Comparison of ENCODE assay signal across 19 cellular contexts in genomic region chr4:10299601-10300000, GRCh38.
"Had no signal": no experiment of that assay in that cellular context is flagged by ENCODE, and none has a peak within 500 bp of the region (broad histone marks: within the 10 kb centered on the region; RNA-seq: fewer than 3 reads in every experiment).

No MANE protein-coding gene starts in this region.

- H3K4me1 Mint-ChIP-seq: activated CD4-positive, alpha-beta T cell treated with anti-CD3 and anti-CD28 coated beads for 36 hours; activated naive CD8-positive, alpha-beta T cell treated with anti-CD3 and anti-CD28 coated beads, Interleukin-2, amount 10 ng/mL, durations not matched to agents 7 days and 5 days had no signal

- H3K27me3 ChIP-seq: ascending aorta, transverse colon had no signal

- H3K27ac ChIP-seq: ascending aorta, spleen, transverse colon, VCaP had no signal

- H3K4me3 Mint-ChIP-seq: activated CD4-positive, alpha-beta T cell treated with anti-CD3 and anti-CD28 coated beads for 36 hours; activated CD8-positive, alpha-beta T cell treated with anti-CD3 and anti-CD28 coated beads for 36 hours; activated naive CD8-positive, alpha-beta T cell treated with anti-CD3 and anti-CD28 coated beads, Interleukin-2, amount 10 ng/mL, durations not matched to agents 7 days and 5 days; natural killer cell treated with Interleukin-12 subunit alpha and Interleukin-12 subunit beta and Interleukin-15 and Interleukin-18, amount 100 ng/mL, for 72 hours had no signal

- H3K4me3 ChIP-seq: ascending aorta, spleen, transverse colon had no signal

- H3K36me3 ChIP-seq: ascending aorta, spleen, transverse colon had no signal

- ATAC-seq: activated CD4-positive, alpha-beta T cell treated with anti-CD3 and anti-CD28 coated beads for 36 hours; activated CD8-positive, alpha-beta T cell treated with anti-CD3 and anti-CD28 coated beads for 36 hours; natural killer cell treated with Interleukin-12 subunit alpha and Interleukin-12 subunit beta and Interleukin-15 and Interleukin-18, amount 100 ng/mL, for 72 hours; right cardiac atrium had no signal

- H3K4me1 ChIP-seq: ascending aorta, spleen, transverse colon had no signal

- DNase-seq: activated CD4-positive, alpha-beta T cell treated with anti-CD3 and anti-CD28 coated beads for 36 hours; activated CD8-positive, alpha-beta memory T cell treated with anti-CD3 and anti-CD28 coated beads, Interleukin-2, amount 50 U/mL, for 4 hours; activated CD8-positive, alpha-beta T cell treated with anti-CD3 and anti-CD28 coated beads for 36 hours; activated naive CD8-positive, alpha-beta T cell treated with anti-CD3 and anti-CD28 coated beads, Interleukin-2, amount 10 ng/mL, durations not matched to agents 7 days and 5 days; central memory CD4-positive, alpha-beta T cell; cortex of kidney; effector memory CD4-positive, alpha-beta T cell; hypothalamus; occipital lobe; right cardiac atrium; spleen; stimulated activated CD4-positive, alpha-beta T cell treated with anti-CD3 and anti-CD28 coated beads, Interleukin-1b, Interleukin-23, amount 100 ng/mL, for 48 hours; stimulated activated naive CD4-positive, alpha-beta T cell; substantia nigra; transverse colon had no signal

- H3K36me3 Mint-ChIP-seq: activated naive CD8-positive, alpha-beta T cell treated with anti-CD3 and anti-CD28 coated beads, Interleukin-2, amount 10 ng/mL, durations not matched to agents 7 days and 5 days; natural killer cell treated with Interleukin-12 subunit alpha and Interleukin-12 subunit beta and Interleukin-15 and Interleukin-18, amount 100 ng/mL, for 72 hours had no signal

- H3K27ac Mint-ChIP-seq: activated CD4-positive, alpha-beta T cell treated with anti-CD3 and anti-CD28 coated beads for 36 hours; activated CD8-positive, alpha-beta T cell treated with anti-CD3 and anti-CD28 coated beads for 36 hours; activated naive CD8-positive, alpha-beta T cell treated with anti-CD3 and anti-CD28 coated beads, Interleukin-2, amount 10 ng/mL, durations not matched to agents 7 days and 5 days; natural killer cell treated with Interleukin-12 subunit alpha and Interleukin-12 subunit beta and Interleukin-15 and Interleukin-18, amount 100 ng/mL, for 72 hours; progenitor cell of endocrine pancreas had no signal

- H3K9me3 ChIP-seq: ascending aorta, spleen, transverse colon had no signal
